ENCODE assay signal across 1 cellular context in genomic region chr7:13879994-13880686, GRCh38.
TF ChIP-seq lines count a peak whose summit lies in the region.

No MANE protein-coding gene starts in this region.

TF ChIP-seq in HCT116, 20 proteins besides CTCF, POLR2A, EP300 and RAD21 (continued from another document):
- TF ChIP-seq ZBTB33 (IDR thresholded peaks at IDR 0.05; ENCODE audit: extremely low read depth, insufficient replicate concordance, low read length): no peak
- TF ChIP-seq CEBPB (IDR thresholded peaks at IDR 0.05; ENCODE audit: low read depth): no peak
- TF ChIP-seq MAX (IDR thresholded peaks at IDR 0.05): no peak
- no peak for TF ChIP-seq POLR2AphosphoS5 (IDR thresholded peaks at IDR 0.05; ENCODE audit: low read depth, low read length)
- TF ChIP-seq EGR1 (IDR thresholded peaks at IDR 0.05; ENCODE audit: low read depth): no peak
- no peak for TF ChIP-seq TCF7L2 (IDR thresholded peaks at IDR 0.05; ENCODE audit: borderline replicate concordance, extremely low read depth, insufficient read depth, insufficient read length)
